Comparison of ENCODE assay signal across 18 cellular contexts in genomic region chr15:82056900-82057825, GRCh38. TPM values are rescaled to one million over a fixed set of nuclear protein-coding genes. Genes with fewer than 3 reads are reported as not detected.
"Had no signal": no experiment of that assay in that cellular context is flagged by ENCODE, and none has a peak within 500 bp of the region (broad histone marks: within the 10 kb centered on the region; RNA-seq: fewer than 3 reads in every experiment).

No MANE protein-coding gene starts in this region.

- H3K9me3 ChIP-seq: mucosa of descending colon, upper lobe of left lung had no signal

- H3K36me3 Mint-ChIP-seq: activated naive CD8-positive, alpha-beta T cell; naive thymus-derived CD8-positive, alpha-beta T cell had no signal

- DNase-seq: activated CD4-positive, alpha-beta T cell treated with anti-CD3 and anti-CD28 coated beads, Interleukin-2, amount 50 U/mL, for 4 hours; activated T-cell treated with anti-CD3 and anti-CD28 coated beads, Interleukin-2, amount 50 U/mL, for 1 hour; amygdala; cerebellar nuclear complex; dermis blood vessel endothelial cell; erythroblast; left cardiac atrium; mucosa of descending colon; naive thymus-derived CD8-positive, alpha-beta T cell; stimulated activated CD4-positive, alpha-beta T cell treated with anti-CD3 and anti-CD28 coated beads, Interleukin-12 subunit alpha, Interleukin-12 subunit beta, amount 100 ng/mL, for 4 hours; stimulated activated CD4-positive, alpha-beta T cell treated with anti-CD3 and anti-CD28 coated beads, Interleukin-2, amount 100 ng/mL, for 48 hours; stimulated activated CD8-positive, alpha-beta memory T cell treated with anti-CD3 and anti-CD28 coated beads, Interleukin-4, amount 100 ng/mL, for 48 hours; stimulated activated naive CD8-positive, alpha-beta T cell treated with anti-CD3 and anti-CD28 coated beads, Interleukin-15, Interleukin-2, amounts not matched to agents 100 U/mL and 50 U/mL, for 24 hours; T-helper 2 cell had no signal

- H3K4me3 ChIP-seq: lung, mucosa of descending colon, upper lobe of left lung had no signal

- ATAC-seq: activated CD4-positive, CD25-positive, alpha-beta regulatory T cell treated with anti-CD3 and anti-CD28 coated beads, Interleukin-2, amount 50 U/mL, for 24 hours; left cardiac atrium; mucosa of descending colon; naive thymus-derived CD8-positive, alpha-beta T cell; stimulated activated naive CD8-positive, alpha-beta T cell treated with anti-CD3 and anti-CD28 coated beads, Interleukin-15, Interleukin-2, amounts not matched to agents 100 U/mL and 50 U/mL, for 24 hours had no signal

- H3K4me1 ChIP-seq: upper lobe of left lung had no signal

- H3K36me3 ChIP-seq: upper lobe of left lung had no signal

- H3K27ac ChIP-seq: upper lobe of left lung had no signal

- H3K4me3 Mint-ChIP-seq: activated naive CD8-positive, alpha-beta T cell; naive thymus-derived CD8-positive, alpha-beta T cell had no signal

- H3K27me3 ChIP-seq: upper lobe of left lung had no signal

- H3K27ac Mint-ChIP-seq: activated naive CD8-positive, alpha-beta T cell; naive thymus-derived CD8-positive, alpha-beta T cell had no signal

- H3K9me3 Mint-ChIP-seq: naive thymus-derived CD8-positive, alpha-beta T cell had no signal

RNA-seq across cellular contexts. Expression of gene MEX3B, which starts 11.3 kb away (rescaled TPM):
- polyA plus RNA-seq: naive thymus-derived CD8-positive, alpha-beta T cell had no signal
